Comparison of ENCODE assay signal across 3 cellular contexts in genomic region chr7:152747224-152747623, GRCh38.
A peak's percentile ranks its signal among the peaks of the same experiment; 100 is the strongest.
TF ChIP-seq lines count a peak whose summit lies in the region.

No MANE protein-coding gene starts in this region.

TF ChIP-seq in HepG2, 621 proteins besides CTCF, POLR2A, EP300 and RAD21:
- TF ChIP-seq ZBTB40 (IDR thresholded peaks at IDR 0.05), result no peak
- TF ChIP-seq ZBTB40 (CRISPR knock-in tag; IDR thresholded peaks at IDR 0.05), result peak; percentile 78
- no peak for TF ChIP-seq DMAP1 (CRISPR knock-in tag; IDR thresholded peaks at IDR 0.05)

TF ChIP-seq in GM12878, 131 proteins besides CTCF, POLR2A, EP300 and RAD21:
- TF ChIP-seq RBBP5 (conservative IDR thresholded peaks at IDR 0.05), result no peak
- TF ChIP-seq ZBTB40 (IDR thresholded peaks at IDR 0.05; ENCODE audit: borderline replicate concordance), result 0 out of 2 replicates have a peak, but pooled peaks have one; percentile 27
- no peak for TF ChIP-seq FOXM1 (IDR thresholded peaks at IDR 0.05; ENCODE audit: low read depth, low read length)

TF ChIP-seq in K562, 482 proteins besides CTCF, POLR2A, EP300 and RAD21:
- TF ChIP-seq PPARD (CRISPR knock-in tag; IDR thresholded peaks at IDR 0.05), result no peak
- TF ChIP-seq ZBTB40 (IDR thresholded peaks at IDR 0.05), result peak; percentile 80
- TF ChIP-seq ZBTB40 (CRISPR knock-in tag; IDR thresholded peaks at IDR 0.05), result peak; percentile 81
